In the genomic region with DNA sequence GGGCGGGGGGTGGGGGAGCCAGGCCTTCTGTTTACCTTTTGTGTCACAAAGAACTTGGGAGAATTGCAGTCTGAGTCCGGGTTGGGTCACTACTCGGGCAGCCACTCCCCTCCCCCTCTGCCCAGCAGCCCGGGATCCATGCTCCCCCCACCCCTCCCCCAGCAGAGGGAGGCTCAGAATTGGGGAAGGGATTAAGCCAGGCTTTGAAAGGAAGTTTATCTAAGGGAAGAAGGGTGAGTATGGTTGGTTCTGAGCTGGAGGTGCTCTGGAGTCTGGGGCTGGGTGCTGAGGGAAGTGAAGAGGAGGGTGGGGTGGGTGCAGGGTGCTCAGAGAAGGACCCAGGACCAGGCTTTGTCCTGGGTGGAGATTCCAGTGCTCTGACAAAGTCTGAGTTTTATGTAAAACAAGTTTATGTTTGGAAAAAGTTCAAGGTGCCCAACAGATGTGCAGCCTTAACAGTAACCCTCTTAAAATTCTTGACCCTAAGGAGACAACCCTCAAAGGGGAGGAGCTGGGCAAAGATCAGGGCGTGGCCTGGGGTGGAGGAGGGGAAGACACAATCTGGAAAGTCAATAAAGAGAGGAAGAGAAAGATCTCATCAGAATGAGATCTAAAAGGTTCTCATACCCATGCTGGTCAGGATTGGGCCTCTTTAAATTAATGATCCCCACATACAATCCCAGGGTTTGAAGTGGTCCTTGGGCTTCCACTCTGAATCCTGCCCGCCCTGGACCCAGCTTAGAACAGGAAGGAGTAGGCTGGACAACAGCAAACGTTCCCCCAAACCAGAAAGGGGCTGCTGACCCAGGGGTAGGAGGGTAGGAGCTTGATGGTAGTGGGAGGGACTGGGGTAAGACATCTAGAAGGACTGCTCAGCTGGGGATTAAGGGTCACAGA, we compare ENCODE assay signal across 9 cellular contexts. TPM values are rescaled to one million over a fixed set of nuclear protein-coding genes. Genes with fewer than 3 reads are reported as not detected.
DNase-seq lines count a peak whose midpoint lies in the region; ATAC-seq, FAIRE-seq and TF ChIP-seq lines count a peak whose summit lies in the region.
"Had no signal": no experiment of that assay in that cellular context is flagged by ENCODE, and none has a peak within 500 bp of the region (broad histone marks: within the 10 kb centered on the region; RNA-seq: fewer than 3 reads in every experiment).

No MANE protein-coding gene starts in this region.

- H3K27ac ChIP-seq in H1 (ENCODE audit: low read depth, low read length), result peak overlapping the region; percentile 59; the same call in 1 of the 2 replicates
- H3K27ac ChIP-seq in spleen, result no peak overlapping the region
- H3K27ac ChIP-seq: gastroesophageal sphincter had no signal

- CTCF ChIA-PET in H1 (lab: Charles Lee; ENCODE audit: partially characterized antibody), result interaction anchor here (0.5 to 27.7 kb wide), 17 partner anchors 9 to 1223 kb away, joined by 3 to 361 read pairs (median 5); no protein-coding TSS in a partner anchor
- CTCF ChIA-PET in activated CD4-positive, alpha-beta memory T cell treated with anti-CD3 and anti-CD28 coated beads for 36 hours (lab: Charles Lee), result interaction anchor here (0.7 to 1.6 kb wide), 2 partner anchors 24 to 115 kb away, joined by 3 to 4 read pairs; no protein-coding TSS in a partner anchor

- H3K27me3 Mint-ChIP-seq in progenitor cell of endocrine pancreas, result no peaks in the 10 kb centered on the region
- no peaks in the 10 kb centered on the region for H3K27me3 Mint-ChIP-seq in activated CD4-positive, alpha-beta memory T cell treated with anti-CD3 and anti-CD28 coated beads for 36 hours
- no peaks in the 10 kb centered on the region for H3K27me3 Mint-ChIP-seq in activated naive CD8-positive, alpha-beta T cell treated with anti-CD3 and anti-CD28 coated beads for 36 hours

- peaks cover 0 to 2% of the 10 kb centered on the region in 2 experiments for H4K20me1 ChIP-seq in H1 (replicated peaks in 1 of 2; ENCODE audit: control insufficient read depth in 1 of 2, insufficient read depth in 2 of 2, low read length in 2 of 2)

- POLR2A ChIA-PET in H1 (lab: Charles Lee; ENCODE audit: partially characterized antibody), result interaction anchor here (0.7 to 3.6 kb wide), 12 partner anchors 8 to 171 kb away, joined by 3 to 26 read pairs (median 4); partner anchors contain the start of gene MDFI
- POLR2A ChIA-PET in activated CD4-positive, alpha-beta memory T cell treated with anti-CD3 and anti-CD28 coated beads for 36 hours (lab: Charles Lee), result no interaction called here

- no peak for FAIRE-seq in H1 (lab: Jason Lieb, UNC)

- peak overlapping the region; percentile 95 for H2BK5ac ChIP-seq in H1 (ENCODE audit: low read depth, low read length)

- H3K9me3 ChIP-seq in ES-I3 (ENCODE audit: control insufficient read depth, insufficient read depth, low read length) (no peaks in the 10 kb centered on the region), NT2/D1 (ENCODE audit: insufficient read depth, low read length) (no peaks in the 10 kb centered on the region), H1 (ENCODE audit: insufficient read depth in 2 of 2, low read depth in 1 of 2, low read length in 1 of 2) (no peaks in the 10 kb centered on the region), spleen (no peaks in the 10 kb centered on the region)
- H3K9me3 ChIP-seq: gastroesophageal sphincter had no signal

- peak; percentile 85 for DNase-seq in NT2/D1 (ENCODE audit: low read depth, low spot score)
- DNase-seq in H1 (ENCODE audit: low read depth in 1 of 2, low spot score in 2 of 2), result peak in 1 of 2 experiments; percentile 80
- no peak for DNase-seq in progenitor cell of endocrine pancreas (ENCODE audit: low spot score, unreplicated experiment)
- DNase-seq in activated CD4-positive, alpha-beta memory T cell treated with anti-CD3 and anti-CD28 coated beads for 36 hours, result no peak
- DNase-seq in spleen, result no peak
- DNase-seq in activated naive CD8-positive, alpha-beta T cell treated with anti-CD3 and anti-CD28 coated beads for 36 hours, result no peak

- peak overlapping the region; percentile 93 for H3K27ac Mint-ChIP-seq in progenitor cell of endocrine pancreas
- H3K27ac Mint-ChIP-seq in activated CD4-positive, alpha-beta memory T cell treated with anti-CD3 and anti-CD28 coated beads for 36 hours, result no peak overlapping the region
- no peak overlapping the region for H3K27ac Mint-ChIP-seq in activated naive CD8-positive, alpha-beta T cell treated with anti-CD3 and anti-CD28 coated beads for 36 hours

- H3K27me3 ChIP-seq in NT2/D1 (ENCODE audit: insufficient read depth, insufficient read length), result peaks cover 8% of the 10 kb centered on the region
- H3K27me3 ChIP-seq in H1 (replicated peaks in 1 of 4; ENCODE audit: control insufficient read depth in 3 of 4, extremely low read depth in 1 of 4, insufficient read depth in 3 of 4, low read length in 3 of 4), result no peaks in the 10 kb centered on the region
- H3K27me3 ChIP-seq in spleen (replicated peaks in 1 of 7), result no peaks in the 10 kb centered on the region
- H3K27me3 ChIP-seq: gastroesophageal sphincter had no signal

- ATAC-seq in GM21367 (IDR thresholded peaks at IDR 0.05; ENCODE audit: unreplicated experiment), result no peak
- ATAC-seq: gastroesophageal sphincter had no signal

- H3K79me1 ChIP-seq in H1 (ENCODE audit: low read depth, low read length), result no peaks in the 10 kb centered on the region

- H2BK20ac ChIP-seq in H1 (ENCODE audit: low read length), result peak overlapping the region; percentile 98

- no peak overlapping the region for H2AFZ ChIP-seq in H1 (ENCODE audit: low read length)

- H3K4me3 ChIP-seq in NT2/D1 (ENCODE audit: insufficient read length, low read depth), result no peak overlapping the region
- peak overlapping the region in 3 of 4 experiments; percentile 13 to 43 (median 34); a peak in 5 of 8 replicates for H3K4me3 ChIP-seq in H1 (ENCODE audit: extremely low read depth in 1 of 4, insufficient read depth in 2 of 4, low read depth in 3 of 4, low read length in 4 of 4)
- no peak overlapping the region for H3K4me3 ChIP-seq in spleen
- H3K4me3 ChIP-seq: gastroesophageal sphincter had no signal

- TF ChIP-seq RAD21 in H1 (IDR thresholded peaks at IDR 0.05 in 1 of 2, conservative IDR thresholded peaks at IDR 0.05 in 1 of 2; ENCODE audit: low read depth in 2 of 2, low read length in 2 of 2), result no peak

- peak overlapping the region; percentile 67 for H4K91ac ChIP-seq in H1 (replicated peaks; ENCODE audit: insufficient read length, low read length)

- peak overlapping the region; percentile 92 for H2BK12ac ChIP-seq in H1 (ENCODE audit: low read depth, low read length)

- no peaks in the 10 kb centered on the region for H3K23me2 ChIP-seq in H1 (ENCODE audit: low read depth, low read length)

- peak overlapping the region; percentile 61; the same call in 1 of the 2 replicates for H2BK15ac ChIP-seq in H1 (ENCODE audit: low read length)

- intact Hi-C loops in activated CD4-positive, alpha-beta memory T cell treated with anti-CD3 and anti-CD28 coated beads for 36 hours (cut with micrococcal nuclease), result no loop called here
- intact Hi-C loops in spleen (cut with DNase I; ENCODE audit: low total_unique reads), result loop anchor here (5.0 kb wide), 1 partner anchor 117 kb away; no protein-coding TSS in a partner anchor

- H3K4me1 ChIP-seq in ES-I3 (ENCODE audit: insufficient read depth, low read length), result peaks cover 29% of the 10 kb centered on the region
- H3K4me1 ChIP-seq in NT2/D1 (ENCODE audit: insufficient read depth, insufficient read length), result peaks cover 21% of the 10 kb centered on the region
- H3K4me1 ChIP-seq in H1 (replicated peaks in 1 of 4; ENCODE audit: control insufficient read depth in 3 of 4, insufficient read depth in 4 of 4, low read length in 3 of 4), result peaks cover 19 to 35% (median 25%) of the 10 kb centered on the region in 4 experiments
- peaks cover 0 to 16% (median 4%) of the 10 kb centered on the region in 6 donors for H3K4me1 ChIP-seq in spleen

- peak overlapping the region; percentile 79 to 85 for H3K4me2 ChIP-seq in H1 (ENCODE audit: insufficient read depth in 1 of 2, low read depth in 2 of 2, low read length in 2 of 2)

- H2BK120ac ChIP-seq in H1 (replicated peaks; ENCODE audit: low read depth, low read length), result peak overlapping the region; percentile 85

- no peak for TF ChIP-seq EP300 in H1 (IDR thresholded peaks at IDR 0.05; ENCODE audit: borderline replicate concordance in 1 of 2, low read depth in 2 of 2, low read length in 2 of 2)

- H3K4me1 Mint-ChIP-seq in progenitor cell of endocrine pancreas (ENCODE audit: low read depth), result peaks cover 51% of the 10 kb centered on the region
- no peaks in the 10 kb centered on the region for H3K4me1 Mint-ChIP-seq in activated CD4-positive, alpha-beta memory T cell treated with anti-CD3 and anti-CD28 coated beads for 36 hours (ENCODE audit: low read depth)
- H3K4me1 Mint-ChIP-seq in activated naive CD8-positive, alpha-beta T cell treated with anti-CD3 and anti-CD28 coated beads for 36 hours, result no peaks in the 10 kb centered on the region

- no peak overlapping the region for H3K4ac ChIP-seq in H1 (replicated peaks; ENCODE audit: insufficient read length, low read depth, low read length)

- H3K4me3 Mint-ChIP-seq in progenitor cell of endocrine pancreas (ENCODE audit: low read depth), result no peak overlapping the region
- no peak overlapping the region for H3K4me3 Mint-ChIP-seq in activated CD4-positive, alpha-beta memory T cell treated with anti-CD3 and anti-CD28 coated beads for 36 hours
- H3K4me3 Mint-ChIP-seq in activated naive CD8-positive, alpha-beta T cell treated with anti-CD3 and anti-CD28 coated beads for 36 hours, result no peak overlapping the region

- whole genome bisulfite sequencing in H1 (ENCODE audit: extremely low coverage in 1 of 2, insufficient coverage in 1 of 2, insufficient read length in 1 of 2, insufficient replicate concordance in 2 of 2, low coverage in 1 of 2, low lambda C conversion rate in 2 of 2, missing lambda C conversion rate in 1 of 2), 2 experiments, result 39% methylated on average over 3 of the region's 7 CpGs; no CpG with 5 or more reads in 1 of the 2 experiments
- WGBS in spleen, 5 donors, result 46 to 65% (median 51%) methylated on average over 6 to 7 of the region's 7 CpGs

- H3K18ac ChIP-seq in H1 (ENCODE audit: extremely low read depth, low read length), result peak overlapping the region; percentile 93

- no peak overlapping the region for H4K8ac ChIP-seq in H1 (ENCODE audit: extremely low read depth, insufficient read depth, low read length)

- H3K79me2 ChIP-seq in H1 (ENCODE audit: control insufficient read depth in 1 of 2, insufficient read depth in 2 of 2, low read length in 2 of 2), result no peaks in the 10 kb centered on the region

- H2AK5ac ChIP-seq in H1 (ENCODE audit: low read depth, low read length), result peak overlapping the region; percentile 88

- H3K36me3 ChIP-seq in ES-I3 (ENCODE audit: insufficient read depth, low read length) (no peaks in the 10 kb centered on the region), NT2/D1 (ENCODE audit: insufficient read depth, insufficient read length, low read length) (no peaks in the 10 kb centered on the region), H1 (ENCODE audit: control insufficient read depth in 2 of 4, insufficient read depth in 4 of 4, low read length in 3 of 4) (no peaks in the 10 kb centered on the region), spleen (peaks cover 0 to 29% (median 0%) of the 10 kb centered on the region in 6 donors)

- peak overlapping the region; percentile 19 for H4K5ac ChIP-seq in H1 (ENCODE audit: insufficient read length, low read depth, low read length)

- H3K56ac ChIP-seq in H1 (replicated peaks; ENCODE audit: insufficient read length, low read depth, low read length), result no peak overlapping the region

- H3K9me3 Mint-ChIP-seq in progenitor cell of endocrine pancreas (ENCODE audit: low read depth), result no peaks in the 10 kb centered on the region
- H3K9me3 Mint-ChIP-seq in activated CD4-positive, alpha-beta memory T cell treated with anti-CD3 and anti-CD28 coated beads for 36 hours, result no peaks in the 10 kb centered on the region
- H3K9me3 Mint-ChIP-seq in activated naive CD8-positive, alpha-beta T cell treated with anti-CD3 and anti-CD28 coated beads for 36 hours, result no peaks in the 10 kb centered on the region

- no peak for TF ChIP-seq POLR2A in H1 (IDR thresholded peaks at IDR 0.05; ENCODE audit: control extremely low read depth in 1 of 2, low read depth in 2 of 2, low read length in 2 of 2)
- TF ChIP-seq POLR2A in spleen (IDR thresholded peaks at IDR 0.05), result no peak

- peaks cover 9% of the 10 kb centered on the region for H3K36me3 Mint-ChIP-seq in progenitor cell of endocrine pancreas (ENCODE audit: insufficient read depth)
- peaks cover 4% of the 10 kb centered on the region for H3K36me3 Mint-ChIP-seq in activated CD4-positive, alpha-beta memory T cell treated with anti-CD3 and anti-CD28 coated beads for 36 hours
- H3K36me3 Mint-ChIP-seq in activated naive CD8-positive, alpha-beta T cell treated with anti-CD3 and anti-CD28 coated beads for 36 hours, result no peaks in the 10 kb centered on the region

- H3K9ac ChIP-seq in ES-I3 (ENCODE audit: low read depth, low read length) (peak overlapping the region; percentile 5; the same call in 1 of the 2 replicates), NT2/D1 (ENCODE audit: insufficient read length, low read depth) (peak overlapping the region; percentile 9), H1 (replicated peaks in 1 of 4; ENCODE audit: extremely low read depth in 1 of 4, low read depth in 3 of 4, low read length in 3 of 4) (peak overlapping the region in 2 of 4 experiments; percentile 29; a peak in 1 of 7 replicates)

- TF ChIP-seq CTCF in H1 (IDR thresholded peaks at IDR 0.05; ENCODE audit: control extremely low read depth in 1 of 3, insufficient read depth in 1 of 3, low read depth in 1 of 3, low read length in 3 of 3), result no peak
- TF ChIP-seq CTCF in progenitor cell of endocrine pancreas (IDR thresholded peaks at IDR 0.05; ENCODE audit: unreplicated experiment), result no peak
- TF ChIP-seq CTCF in spleen (IDR thresholded peaks at IDR 0.05 in 8 of 11, conservative IDR thresholded peaks at IDR 0.05 in 3 of 11), result no peak

- H3K23ac ChIP-seq in H1 (ENCODE audit: insufficient read length), result no peak overlapping the region

- H3K14ac ChIP-seq in H1 (ENCODE audit: insufficient read length), result no peak overlapping the region

RNA-seq across cellular contexts. Expression of gene FOXP4, which starts 32.8 kb away (rescaled TPM):
- 13.3 and 14.7 TPM in 2 replicates for total RNA-seq in H1 (2021; fragmentation: NEBNext Ultra II Directional; extraction: Animal tissue kit (Norgen Biotek cat#: 25700))
- polyA plus RNA-seq in H1 (2011; rRNA removed) (4.8 and 6.7 TPM in 2 replicates), spleen (1 to 10 TPM; 3.0 to 5.8 (median 3.4) TPM)
- polyA plus RNA-seq in H1 (2011; cell fraction: cytosol; rRNA removed), result 2.2 TPM
- polyA plus RNA-seq in H1 (2011; cell fraction: nucleus; rRNA removed), result 8.8 TPM
- 9.6 to 20.8 TPM (median 19.1 TPM) in 4 replicates for polyA plus RNA-seq in H1 (2012, experiment 1 of 2)
- 13.4 TPM for polyA plus RNA-seq in H1 (2012, experiment 2 of 2)
- 5.1 TPM for polyA plus RNA-seq in H1 (2013, experiment 1 of 2)
- polyA plus RNA-seq in H1 (2013, experiment 2 of 2), result 5.1 TPM
- polyA minus RNA-seq in H1 (2011; rRNA and poly(A)+ RNA removed), result 2.0 and 2.4 TPM in 2 replicates
- 9.3 TPM for polyA minus RNA-seq in H1 (2011; cell fraction: cytosol; rRNA and poly(A)+ RNA removed)
- polyA minus RNA-seq in H1 (2011; cell fraction: nucleus; rRNA and poly(A)+ RNA removed), result 5.1 TPM
- total RNA-seq in progenitor cell of endocrine pancreas (124 and 137 TPM in 2 replicates), spleen (10 to 100 TPM in 3 of 7 donors, 1 to 10 TPM in 4; 5.3 to 12.1 (median 8.3) TPM)
- 10 to 100 TPM; 19.5 to 21.6 TPM for total RNA-seq in activated CD4-positive, alpha-beta memory T cell treated with anti-CD3 and anti-CD28 coated beads for 36 hours
- 10 to 100 TPM; 11.1 to 11.3 TPM for total RNA-seq in activated naive CD8-positive, alpha-beta T cell treated with anti-CD3 and anti-CD28 coated beads for 36 hours

RNA-seq across cellular contexts. Expression of gene MDFI, which starts 59.3 kb away (rescaled TPM):
- total RNA-seq in H1 (2021; fragmentation: NEBNext Ultra II Directional; extraction: Animal tissue kit (Norgen Biotek cat#: 25700)), result 38.5 and 41.0 TPM in 2 replicates
- 65.6 and 78.9 TPM in 2 replicates for polyA plus RNA-seq in H1 (2011; rRNA removed)
- polyA plus RNA-seq in H1 (2011; cell fraction: cytosol; rRNA removed), result 73.5 TPM
- 60.0 TPM for polyA plus RNA-seq in H1 (2011; cell fraction: nucleus; rRNA removed)
- polyA plus RNA-seq in H1 (2012, experiment 1 of 2), result 21.8 to 38.0 TPM (median 35.1 TPM) in 4 replicates
- 41.2 TPM for polyA plus RNA-seq in H1 (2012, experiment 2 of 2)
- polyA plus RNA-seq in H1 (2013, experiment 1 of 2), result 36.9 TPM
- polyA plus RNA-seq in H1 (2013, experiment 2 of 2), result 40.4 TPM
- polyA minus RNA-seq in H1 (2011; rRNA and poly(A)+ RNA removed), result 10.9 and 15.4 TPM in 2 replicates
- polyA minus RNA-seq in H1 (2011; cell fraction: cytosol; rRNA and poly(A)+ RNA removed), result 22.2 TPM
- polyA minus RNA-seq in H1 (2011; cell fraction: nucleus; rRNA and poly(A)+ RNA removed), result 12.8 TPM
- total RNA-seq in progenitor cell of endocrine pancreas, result 48.3 and 59.4 TPM in 2 replicates
- not detected for total RNA-seq in activated CD4-positive, alpha-beta memory T cell treated with anti-CD3 and anti-CD28 coated beads for 36 hours
- under 1 TPM in 2 of 7 donors, not detected in 5; 0.47 to 0.82 TPM for total RNA-seq in spleen
- polyA plus RNA-seq in spleen, result under 1 TPM; 0.28 to 0.68 (median 0.35) TPM
- not detected for total RNA-seq in activated naive CD8-positive, alpha-beta T cell treated with anti-CD3 and anti-CD28 coated beads for 36 hours

Comparison
In these comparisons a context has a peak if more than half of its experiments do, and no peak if none do; other contexts are left out.
1. H3K4me3 ChIP-seq: peak in H1 (3 of 4); none in NT2/D1 (single experiment) and spleen (0 of 8).
2. RNA of gene MDFI, which starts 59.3 kb away (total RNA-seq): 48.3 to 59.4 TPM in progenitor cell of endocrine pancreas and 38.5 to 41.0 TPM in H1; not detected in activated naive CD8-positive, alpha-beta T cell treated with anti-CD3 and anti-CD28 coated beads for 36 hours, not detected in activated CD4-positive, alpha-beta memory T cell treated with anti-CD3 and anti-CD28 coated beads for 36 hours and 0.47 to 0.82 TPM in spleen; every median in the first group is over 10 times any median in the second.